In the genomic region with DNA sequence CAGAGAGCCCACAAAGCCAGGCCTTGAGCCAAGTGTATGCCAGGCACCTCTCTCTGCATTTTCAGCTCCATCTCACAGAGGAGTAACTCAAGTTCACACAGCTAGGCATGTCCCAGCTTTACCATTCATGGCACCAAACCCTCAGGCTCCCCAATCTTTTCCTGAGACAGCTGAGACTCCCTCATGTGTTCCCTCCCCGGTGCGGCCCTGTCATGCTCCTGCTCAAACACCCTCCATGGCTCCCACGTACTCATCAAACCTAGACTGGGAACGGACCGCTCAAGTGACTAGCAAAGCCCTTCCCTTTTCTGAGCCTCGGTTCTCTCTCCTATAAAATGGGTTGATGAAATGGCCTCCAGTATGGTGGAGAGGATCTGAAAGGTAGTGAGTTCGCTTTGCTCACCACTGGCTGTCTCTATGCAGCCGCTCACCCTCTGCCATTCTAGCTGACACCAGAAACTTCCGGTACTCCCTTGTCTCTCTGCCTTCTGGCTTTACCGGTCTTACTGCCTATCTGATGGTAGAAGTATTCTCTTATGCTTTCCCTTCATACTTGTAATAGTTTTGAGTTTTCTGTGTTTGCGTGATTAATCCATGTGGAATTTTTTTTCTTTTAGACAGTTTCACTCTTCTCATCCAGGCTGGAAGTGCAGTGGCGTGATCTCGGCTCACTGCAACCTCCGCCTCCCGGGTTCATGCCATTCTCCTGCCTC, we compare ENCODE assay signal across 11 cellular contexts. TPM values are rescaled to one million over a fixed set of nuclear protein-coding genes. Genes with fewer than 3 reads are reported as not detected.
A peak's percentile ranks its signal among the peaks of the same experiment; 100 is the strongest.
DNase-seq lines count a peak whose midpoint lies in the region; ATAC-seq and TF ChIP-seq lines count a peak whose summit lies in the region.
"Had no signal": no experiment of that assay in that cellular context is flagged by ENCODE, and none has a peak within 500 bp of the region (broad histone marks: within the 10 kb centered on the region; RNA-seq: fewer than 3 reads in every experiment).

No MANE protein-coding gene starts in this region.

- H3K27me3 ChIP-seq in smooth muscle cell (ENCODE audit: low read depth), result no peaks in the 10 kb centered on the region
- H3K27me3 ChIP-seq: pancreas had no signal

- H3K27me3 Mint-ChIP-seq in WTC11 (ENCODE audit: low read depth), result no peaks in the 10 kb centered on the region

- peak overlapping the region; percentile 75 for H3K27ac ChIP-seq in smooth muscle cell (ENCODE audit: low read depth)
- H3K27ac ChIP-seq: WERI-Rb-1 had no signal

- peaks cover 36% of the 10 kb centered on the region for H4K20me1 ChIP-seq in smooth muscle cell (ENCODE audit: low read depth)

- no peaks in the 10 kb centered on the region for H3K36me3 ChIP-seq in smooth muscle cell (ENCODE audit: low read depth)
- H3K36me3 ChIP-seq: pancreas, WERI-Rb-1 had no signal

- H3K4me1 Mint-ChIP-seq in WTC11, result no peaks in the 10 kb centered on the region

- CTCF ChIA-PET in WTC11 (lab: Charles Lee), result no interaction called here

- H3F3A ChIP-seq in smooth muscle cell (ENCODE audit: low read depth), result peaks cover 7% of the 10 kb centered on the region

- no peak for ATAC-seq in WTC11
- ATAC-seq in GM21717 (IDR thresholded peaks at IDR 0.05; ENCODE audit: unreplicated experiment), result no peak

- WGBS in smooth muscle cell (ENCODE audit: low lambda C conversion rate), result 63% methylated on average over 15 of the region's 15 CpGs

- POLR2A ChIA-PET in WTC11 (lab: Charles Lee), result no interaction called here

- peaks cover 6% of the 10 kb centered on the region; the same call in 1 of the 2 replicates for H3K36me3 Mint-ChIP-seq in WTC11

- no peak overlapping the region for H3K4me3 ChIP-seq in fibroblast of villous mesenchyme (ENCODE audit: low read depth, low read length)
- H3K4me3 ChIP-seq in smooth muscle cell, result no peak overlapping the region
- H3K4me3 ChIP-seq: pancreas had no signal

- H3K79me2 ChIP-seq in smooth muscle cell (ENCODE audit: low read depth), result peaks cover 38% of the 10 kb centered on the region

- no peak overlapping the region for H3K4me3 Mint-ChIP-seq in WTC11

- H3K27ac Mint-ChIP-seq in WTC11, result peak overlapping the region; percentile 66

- no peaks in the 10 kb centered on the region for H3K9me3 ChIP-seq in smooth muscle cell (replicated peaks; ENCODE audit: low read depth)
- H3K9me3 ChIP-seq: pancreas had no signal

- H3K9me3 Mint-ChIP-seq in WTC11, result no peaks in the 10 kb centered on the region

- no peak overlapping the region for H2AFZ ChIP-seq in smooth muscle cell (ENCODE audit: low read depth)

- peak overlapping the region; percentile 35 for H3K4me2 ChIP-seq in smooth muscle cell

- TF ChIP-seq CTCF in WTC11 (IDR thresholded peaks at IDR 0.05) (no peak), fibroblast of villous mesenchyme (IDR thresholded peaks at IDR 0.05; ENCODE audit: insufficient read depth, low read depth, low read length) (no peak), smooth muscle cell (IDR thresholded peaks at IDR 0.05; ENCODE audit: borderline replicate concordance, insufficient read depth, poor library complexity, severe bottlenecking) (no peak)

- DNase-seq in GM04503 (ENCODE audit: low read depth) (peak; percentile 91), WTC11 (ENCODE audit: low spot score) (no peak), fibroblast of villous mesenchyme (ENCODE audit: low read depth) (peak; percentile 84), smooth muscle cell (lab: John Stamatoyannopoulos, UW; ENCODE audit: unreplicated experiment) (no peak), DMS114 treated with DMSO at 0.1 percent for 48 hours (lab: John Stamatoyannopoulos, UW; ENCODE audit: unreplicated experiment) (no peak), ecto neural progenitor cell (ENCODE audit: low spot score) (no peak), GM19238 (ENCODE audit: insufficient read length, low spot score) (no peak)
- DNase-seq: NCI-H1436, pancreas, WERI-Rb-1 had no signal

- H3K4me1 ChIP-seq in smooth muscle cell (ENCODE audit: low read depth), result no peaks in the 10 kb centered on the region

- H3K9ac ChIP-seq in smooth muscle cell (ENCODE audit: low read depth), result no peak overlapping the region

TF ChIP-seq in WTC11, 78 proteins besides CTCF, POLR2A, EP300 and RAD21 (continues in another document):
- TF ChIP-seq NR1H2 (CRISPR knock-in tag; IDR thresholded peaks at IDR 0.05) (no peak), ATF1 (CRISPR knock-in tag; IDR thresholded peaks at IDR 0.05) (no peak), ZNF671 (CRISPR knock-in tag; IDR thresholded peaks at IDR 0.05) (no peak), FOXP1 (CRISPR knock-in tag; IDR thresholded peaks at IDR 0.05; ENCODE audit: borderline replicate concordance) (no peak), JUN (CRISPR knock-in tag; IDR thresholded peaks at IDR 0.05) (no peak), GRHL2 (CRISPR knock-in tag; IDR thresholded peaks at IDR 0.05; ENCODE audit: insufficient replicate concordance, severe bottlenecking) (no peak)
- TF ChIP-seq, protein P1, sequence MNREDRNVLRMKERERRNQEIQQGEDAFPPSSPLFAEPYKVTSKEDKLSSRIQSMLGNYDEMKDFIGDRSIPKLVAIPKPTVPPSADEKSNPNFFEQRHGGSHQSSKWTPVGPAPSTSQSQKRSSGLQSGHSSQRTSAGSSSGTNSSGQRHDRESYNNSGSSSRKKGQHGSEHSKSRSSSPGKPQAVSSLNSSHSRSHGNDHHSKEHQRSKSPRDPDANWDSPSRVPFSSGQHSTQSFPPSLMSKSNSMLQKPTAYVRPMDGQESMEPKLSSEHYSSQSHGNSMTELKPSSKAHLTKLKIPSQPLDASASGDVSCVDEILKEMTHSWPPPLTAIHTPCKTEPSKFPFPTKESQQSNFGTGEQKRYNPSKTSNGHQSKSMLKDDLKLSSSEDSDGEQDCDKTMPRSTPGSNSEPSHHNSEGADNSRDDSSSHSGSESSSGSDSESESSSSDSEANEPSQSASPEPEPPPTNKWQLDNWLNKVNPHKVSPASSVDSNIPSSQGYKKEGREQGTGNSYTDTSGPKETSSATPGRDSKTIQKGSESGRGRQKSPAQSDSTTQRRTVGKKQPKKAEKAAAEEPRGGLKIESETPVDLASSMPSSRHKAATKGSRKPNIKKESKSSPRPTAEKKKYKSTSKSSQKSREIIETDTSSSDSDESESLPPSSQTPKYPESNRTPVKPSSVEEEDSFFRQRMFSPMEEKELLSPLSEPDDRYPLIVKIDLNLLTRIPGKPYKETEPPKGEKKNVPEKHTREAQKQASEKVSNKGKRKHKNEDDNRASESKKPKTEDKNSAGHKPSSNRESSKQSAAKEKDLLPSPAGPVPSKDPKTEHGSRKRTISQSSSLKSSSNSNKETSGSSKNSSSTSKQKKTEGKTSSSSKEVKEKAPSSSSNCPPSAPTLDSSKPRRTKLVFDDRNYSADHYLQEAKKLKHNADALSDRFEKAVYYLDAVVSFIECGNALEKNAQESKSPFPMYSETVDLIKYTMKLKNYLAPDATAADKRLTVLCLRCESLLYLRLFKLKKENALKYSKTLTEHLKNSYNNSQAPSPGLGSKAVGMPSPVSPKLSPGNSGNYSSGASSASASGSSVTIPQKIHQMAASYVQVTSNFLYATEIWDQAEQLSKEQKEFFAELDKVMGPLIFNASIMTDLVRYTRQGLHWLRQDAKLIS (CRISPR knock-in tag; IDR thresholded peaks at IDR 0.05; ENCODE audit: borderline replicate concordance), result no peak
- TF ChIP-seq, protein P2, sequence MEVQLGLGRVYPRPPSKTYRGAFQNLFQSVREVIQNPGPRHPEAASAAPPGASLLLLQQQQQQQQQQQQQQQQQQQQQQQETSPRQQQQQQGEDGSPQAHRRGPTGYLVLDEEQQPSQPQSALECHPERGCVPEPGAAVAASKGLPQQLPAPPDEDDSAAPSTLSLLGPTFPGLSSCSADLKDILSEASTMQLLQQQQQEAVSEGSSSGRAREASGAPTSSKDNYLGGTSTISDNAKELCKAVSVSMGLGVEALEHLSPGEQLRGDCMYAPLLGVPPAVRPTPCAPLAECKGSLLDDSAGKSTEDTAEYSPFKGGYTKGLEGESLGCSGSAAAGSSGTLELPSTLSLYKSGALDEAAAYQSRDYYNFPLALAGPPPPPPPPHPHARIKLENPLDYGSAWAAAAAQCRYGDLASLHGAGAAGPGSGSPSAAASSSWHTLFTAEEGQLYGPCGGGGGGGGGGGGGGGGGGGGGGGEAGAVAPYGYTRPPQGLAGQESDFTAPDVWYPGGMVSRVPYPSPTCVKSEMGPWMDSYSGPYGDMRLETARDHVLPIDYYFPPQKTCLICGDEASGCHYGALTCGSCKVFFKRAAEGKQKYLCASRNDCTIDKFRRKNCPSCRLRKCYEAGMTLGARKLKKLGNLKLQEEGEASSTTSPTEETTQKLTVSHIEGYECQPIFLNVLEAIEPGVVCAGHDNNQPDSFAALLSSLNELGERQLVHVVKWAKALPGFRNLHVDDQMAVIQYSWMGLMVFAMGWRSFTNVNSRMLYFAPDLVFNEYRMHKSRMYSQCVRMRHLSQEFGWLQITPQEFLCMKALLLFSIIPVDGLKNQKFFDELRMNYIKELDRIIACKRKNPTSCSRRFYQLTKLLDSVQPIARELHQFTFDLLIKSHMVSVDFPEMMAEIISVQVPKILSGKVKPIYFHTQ (CRISPR knock-in tag; IDR thresholded peaks at IDR 0.05), result no peak

RNA-seq across cellular contexts. Expression of a gene that starts 7.8 kb away (rescaled TPM):
- total RNA-seq in WTC11 (2021) (102 to 111 TPM (median 109 TPM) in 3 replicates), fibroblast of villous mesenchyme (81.8 and 88.5 TPM in 2 replicates), smooth muscle cell (59.7 and 79.5 TPM in 2 replicates)
- polyA plus RNA-seq in smooth muscle cell, result 123 and 156 TPM in 2 replicates

RNA-seq across cellular contexts. Expression of a gene that starts 30.5 kb away (rescaled TPM):
- total RNA-seq in WTC11 (2021) (127 to 176 TPM (median 174 TPM) in 3 replicates), fibroblast of villous mesenchyme (6.1 and 13.4 TPM in 2 replicates), smooth muscle cell (19.8 and 37.1 TPM in 2 replicates)
- 8.8 and 30.2 TPM in 2 replicates for polyA plus RNA-seq in smooth muscle cell

RNA-seq across cellular contexts. Expression of a gene that starts 36.6 kb away (rescaled TPM):
- total RNA-seq in WTC11 (2021), result 626 to 659 TPM (median 656 TPM) in 3 replicates
- total RNA-seq in fibroblast of villous mesenchyme, result 121 and 136 TPM in 2 replicates
- 78.0 and 125 TPM in 2 replicates for total RNA-seq in smooth muscle cell
- 108 and 118 TPM in 2 replicates for polyA plus RNA-seq in smooth muscle cell

RNA-seq across cellular contexts. Expression of a gene that starts 48.8 kb away (rescaled TPM):
- 2.1 to 3.3 TPM (median 2.5 TPM) in 3 replicates for total RNA-seq in WTC11 (2021)
- 6.0 and 6.1 TPM in 2 replicates for total RNA-seq in fibroblast of villous mesenchyme
- total RNA-seq in smooth muscle cell, result 5.4 and 10.1 TPM in 2 replicates
- 22.2 and 25.3 TPM in 2 replicates for polyA plus RNA-seq in smooth muscle cell

RNA-seq across cellular contexts. Expression of a gene that starts 51.8 kb away (rescaled TPM):
- total RNA-seq in WTC11 (2021), result 43.6 to 50.9 TPM (median 49.3 TPM) in 3 replicates
- 4.5 and 5.6 TPM in 2 replicates for total RNA-seq in fibroblast of villous mesenchyme
- total RNA-seq in smooth muscle cell, result 4.9 and 7.1 TPM in 2 replicates
- polyA plus RNA-seq in smooth muscle cell, result 10.1 and 18.0 TPM in 2 replicates

Comparison
In these comparisons a context has a peak if more than half of its experiments do, and no peak if none do; other contexts are left out.
1. DNase-seq: peak in GM04503 (single experiment) and fibroblast of villous mesenchyme (single experiment); none in WTC11 (single experiment), smooth muscle cell (single experiment), DMS114 treated with DMSO at 0.1 percent for 48 hours (single experiment), ecto neural progenitor cell (single experiment) and GM19238 (single experiment).